9 cellular contexts compared by ENCODE assay signal in genomic region chr2:232502901-232503791, GRCh38. TPM values are rescaled to one million over a fixed set of nuclear protein-coding genes. Genes with fewer than 3 reads are reported as not detected.
A peak's percentile ranks its signal among the peaks of the same experiment; 100 is the strongest.
DNase-seq lines count a peak whose midpoint lies in the region; ATAC-seq and TF ChIP-seq lines count a peak whose summit lies in the region.
"Had no signal": no experiment of that assay in that cellular context is flagged by ENCODE, and none has a peak within 500 bp of the region (broad histone marks: within the 10 kb centered on the region; RNA-seq: fewer than 3 reads in every experiment).

No MANE protein-coding gene starts in this region.

- H3K27me3 ChIP-seq in cardiac muscle cell = peaks cover 36% of the 10 kb centered on the region
- no peaks in the 10 kb centered on the region for H3K27me3 ChIP-seq in psoas muscle (ENCODE audit: insufficient read depth in 3 of 3, low read length in 2 of 3)

- DNase-seq in activated CD4-positive, alpha-beta T cell treated with anti-CD3 and anti-CD28 coated beads for 1 hour = peak; percentile 12
- DNase-seq in activated CD4-positive, alpha-beta T cell treated with anti-CD3 and anti-CD28 coated beads, Interleukin-2, amount 10 ng/mL, durations not matched to agents 7 days and 5 days = no peak
- DNase-seq in activated effector memory CD4-positive, alpha-beta T cell treated with anti-CD3 and anti-CD28 coated beads, Interleukin-2, amount 50 U/mL, for 16 hours = peak; percentile 78
- DNase-seq in cardiac muscle cell (ENCODE audit: low read depth in 1 of 2, low spot score in 1 of 2) = peak; percentile 45 to 48
- DNase-seq in psoas muscle = no peak
- no peak for DNase-seq in HuH-7.5 (ENCODE audit: low spot score)

- H3K4me3 ChIP-seq in cardiac muscle cell (peak overlapping the region; percentile 30), psoas muscle (peak overlapping the region; percentile 66)

- H3K4me3 Mint-ChIP-seq in activated CD4-positive, alpha-beta T cell treated with anti-CD3 and anti-CD28 coated beads, Interleukin-2, amount 10 ng/mL, durations not matched to agents 7 days and 5 days = no peak overlapping the region

- TF ChIP-seq CTCF in cardiac muscle cell (IDR thresholded peaks at IDR 0.05; ENCODE audit: low read depth, low read length) = no peak
- TF ChIP-seq CTCF in psoas muscle (IDR thresholded peaks at IDR 0.05) = no peak

- H3K27ac Mint-ChIP-seq in activated CD4-positive, alpha-beta T cell treated with anti-CD3 and anti-CD28 coated beads, Interleukin-2, amount 10 ng/mL, durations not matched to agents 7 days and 5 days = no peak overlapping the region

- peaks cover 2% of the 10 kb centered on the region for H3K4me1 Mint-ChIP-seq in activated CD4-positive, alpha-beta T cell treated with anti-CD3 and anti-CD28 coated beads, Interleukin-2, amount 10 ng/mL, durations not matched to agents 7 days and 5 days

- H3K4me1 ChIP-seq in cardiac muscle cell (ENCODE audit: low read depth) (peaks cover 21% of the 10 kb centered on the region), psoas muscle (no peaks in the 10 kb centered on the region)

- H3K9me3 Mint-ChIP-seq in activated CD4-positive, alpha-beta T cell treated with anti-CD3 and anti-CD28 coated beads, Interleukin-2, amount 10 ng/mL, durations not matched to agents 7 days and 5 days = no peaks in the 10 kb centered on the region

- ATAC-seq in psoas muscle (peak; percentile 63 to 85 (median 72)), HG03432 (IDR thresholded peaks at IDR 0.05; ENCODE audit: unreplicated experiment) (no peak), HG02981 (IDR thresholded peaks at IDR 0.05; ENCODE audit: unreplicated experiment) (no peak)

- CTCF ChIA-PET in activated CD4-positive, alpha-beta T cell treated with anti-CD3 and anti-CD28 coated beads, Interleukin-2, amount 10 ng/mL, durations not matched to agents 7 days and 5 days (lab: Charles Lee) = no interaction called here

- H3K27me3 Mint-ChIP-seq in activated CD4-positive, alpha-beta T cell treated with anti-CD3 and anti-CD28 coated beads, Interleukin-2, amount 10 ng/mL, durations not matched to agents 7 days and 5 days = peaks cover 51% of the 10 kb centered on the region

- POLR2A ChIA-PET in activated CD4-positive, alpha-beta T cell treated with anti-CD3 and anti-CD28 coated beads, Interleukin-2, amount 10 ng/mL, durations not matched to agents 7 days and 5 days (lab: Charles Lee) = no interaction called here

- H3K27ac ChIP-seq in cardiac muscle cell = no peak overlapping the region
- H3K27ac ChIP-seq in psoas muscle = no peak overlapping the region

- H3K9me3 ChIP-seq in cardiac muscle cell (ENCODE audit: low read depth) (no peaks in the 10 kb centered on the region), psoas muscle (no peaks in the 10 kb centered on the region)

- no peaks in the 10 kb centered on the region for H3K36me3 Mint-ChIP-seq in activated CD4-positive, alpha-beta T cell treated with anti-CD3 and anti-CD28 coated beads, Interleukin-2, amount 10 ng/mL, durations not matched to agents 7 days and 5 days (ENCODE audit: low read depth)

- WGBS in psoas muscle, 3 donors = 11 to 18% (median 12%) methylated on average over 52 to 74 of the region's 76 CpGs

- no peaks in the 10 kb centered on the region for H3K36me3 ChIP-seq in cardiac muscle cell
- no peaks in the 10 kb centered on the region for H3K36me3 ChIP-seq in psoas muscle (ENCODE audit: insufficient read depth in 1 of 2, low read depth in 1 of 2)

- intact Hi-C loops in psoas muscle (cut with DNase I) = loop anchor here in 1 of 2 donors (5.0 kb wide), 1 partner anchor 56 kb away; no protein-coding TSS in a partner anchor

RNA-seq across cellular contexts. Expression of gene ECEL1, which starts 15.5 kb away (rescaled TPM):
- not detected for total RNA-seq in activated CD4-positive, alpha-beta T cell treated with anti-CD3 and anti-CD28 coated beads, Interleukin-2, amount 10 ng/mL, durations not matched to agents 7 days and 5 days
- total RNA-seq in cardiac muscle cell (1.6 and 2.3 TPM in 2 replicates), psoas muscle (1 to 10 TPM in 1 of 4 donors, under 1 TPM in 3; 0.32 to 1.0 (median 0.61) TPM)
- polyA plus RNA-seq in cardiac muscle cell (0.70 and 0.80 TPM in 2 replicates), psoas muscle (1 to 10 TPM in 1 of 3 donors, under 1 TPM in 2; 0.45 to 1.8 (median 0.55) TPM)
- total RNA-seq: T-helper 1 cell treated with Interleukin-12 subunit alpha and Interleukin-12 subunit beta and Interleukin-4 antibody, amounts not matched to agents 30 ng/mL and 1 ng/mL, for 36 hours had no signal

RNA-seq across cellular contexts. Expression of gene PRSS56, which starts 17.0 kb away (rescaled TPM):
- not detected for total RNA-seq in activated CD4-positive, alpha-beta T cell treated with anti-CD3 and anti-CD28 coated beads, Interleukin-2, amount 10 ng/mL, durations not matched to agents 7 days and 5 days
- not detected in 2 replicates for total RNA-seq in cardiac muscle cell
- polyA plus RNA-seq in cardiac muscle cell = 0.07 TPM in 1 of 2 replicates, not detected in the other
- 1 to 10 TPM; 2.0 to 5.0 (median 2.9) TPM for total RNA-seq in psoas muscle
- 1 to 10 TPM in 2 of 3 donors, under 1 TPM in 1; 0.82 to 3.2 (median 1.8) TPM for polyA plus RNA-seq in psoas muscle
- total RNA-seq: T-helper 1 cell treated with Interleukin-12 subunit alpha and Interleukin-12 subunit beta and Interleukin-4 antibody, amounts not matched to agents 30 ng/mL and 1 ng/mL, for 36 hours had no signal

RNA-seq across cellular contexts. Expression of gene CHRND, which starts 22.8 kb away (rescaled TPM):
- not detected for total RNA-seq in activated CD4-positive, alpha-beta T cell treated with anti-CD3 and anti-CD28 coated beads, Interleukin-2, amount 10 ng/mL, durations not matched to agents 7 days and 5 days
- total RNA-seq in cardiac muscle cell (0.09 TPM in 1 of 2 replicates, not detected in the other), psoas muscle (100 to 1,000 TPM in 2 of 4 donors, 10 to 100 TPM in 2; 58.8 to 300 (median 97.7) TPM)
- polyA plus RNA-seq in cardiac muscle cell (0.05 TPM in 1 of 2 replicates, not detected in the other), psoas muscle (10 to 100 TPM in 2 of 3 donors, 1 to 10 TPM in 1; 6.5 to 13.5 (median 12.5) TPM)
- total RNA-seq: T-helper 1 cell treated with Interleukin-12 subunit alpha and Interleukin-12 subunit beta and Interleukin-4 antibody, amounts not matched to agents 30 ng/mL and 1 ng/mL, for 36 hours had no signal

RNA-seq across cellular contexts. Expression of gene CHRNG, which starts 36.3 kb away (rescaled TPM):
- not detected for total RNA-seq in activated CD4-positive, alpha-beta T cell treated with anti-CD3 and anti-CD28 coated beads, Interleukin-2, amount 10 ng/mL, durations not matched to agents 7 days and 5 days
- total RNA-seq in cardiac muscle cell = 0.04 TPM in 1 of 2 replicates, not detected in the other
- polyA plus RNA-seq in cardiac muscle cell = 0.28 and 0.37 TPM in 2 replicates
- 10 to 100 TPM in 2 of 4 donors, 1 to 10 TPM in 2; 2.9 to 94.1 (median 17.2) TPM for total RNA-seq in psoas muscle
- polyA plus RNA-seq in psoas muscle = 1 to 10 TPM in 2 of 3 donors, under 1 TPM in 1; 0.68 to 7.3 (median 1.5) TPM
- total RNA-seq: T-helper 1 cell treated with Interleukin-12 subunit alpha and Interleukin-12 subunit beta and Interleukin-4 antibody, amounts not matched to agents 30 ng/mL and 1 ng/mL, for 36 hours had no signal

RNA-seq across cellular contexts. Expression of gene ALPI, which starts 47.2 kb away (rescaled TPM):
- total RNA-seq in activated CD4-positive, alpha-beta T cell treated with anti-CD3 and anti-CD28 coated beads, Interleukin-2, amount 10 ng/mL, durations not matched to agents 7 days and 5 days = not detected
- not detected in 2 replicates for total RNA-seq in cardiac muscle cell
- polyA plus RNA-seq in cardiac muscle cell = not detected in 2 replicates
- not detected for total RNA-seq in psoas muscle
- under 1 TPM in 2 of 3 donors, not detected in 1; 0.05 to 0.14 TPM for polyA plus RNA-seq in psoas muscle
- total RNA-seq: T-helper 1 cell treated with Interleukin-12 subunit alpha and Interleukin-12 subunit beta and Interleukin-4 antibody, amounts not matched to agents 30 ng/mL and 1 ng/mL, for 36 hours had no signal

Comparison
In these comparisons a context has a peak if more than half of its experiments do, and no peak if none do; other contexts are left out.
1. DNase-seq: peak in activated CD4-positive, alpha-beta T cell treated with anti-CD3 and anti-CD28 coated beads for 1 hour (single experiment), activated effector memory CD4-positive, alpha-beta T cell treated with anti-CD3 and anti-CD28 coated beads, Interleukin-2, amount 50 U/mL, for 16 hours (single experiment) and cardiac muscle cell (2 of 2); none in activated CD4-positive, alpha-beta T cell treated with anti-CD3 and anti-CD28 coated beads, Interleukin-2, amount 10 ng/mL, durations not matched to agents 7 days and 5 days (single experiment), psoas muscle (0 of 2) and HuH-7.5 (single experiment).
2. ATAC-seq: peak in psoas muscle (4 of 4); none in HG03432 (single experiment) and HG02981 (single experiment).
3. RNA of gene CHRND, which starts 22.8 kb away (total RNA-seq): 58.8 to 300 TPM in psoas muscle; 0.09 TPM in cardiac muscle cell and not detected in activated CD4-positive, alpha-beta T cell treated with anti-CD3 and anti-CD28 coated beads, Interleukin-2, amount 10 ng/mL, durations not matched to agents 7 days and 5 days; every median in the first group is over 10 times any median in the second.